ENCODE assay signal across 19 cellular contexts in genomic region chr6:16909599-16910360, GRCh38.
DNase-seq lines count a peak whose midpoint lies in the region; ATAC-seq, FAIRE-seq and TF ChIP-seq lines count a peak whose summit lies in the region.
"Had no signal": no experiment of that assay in that cellular context is flagged by ENCODE, and none has a peak within 500 bp of the region (broad histone marks: within the 10 kb centered on the region; RNA-seq: fewer than 3 reads in every experiment).

No MANE protein-coding gene starts in this region.

- no peaks in the 10 kb centered on the region for H3K36me3 ChIP-seq in K562 (ENCODE audit: control insufficient read depth, insufficient read depth, low read length)
- H3K36me3 ChIP-seq: pancreas had no signal

- TF ChIP-seq EP300 in K562 (IDR thresholded peaks at IDR 0.05; ENCODE audit: low read length) = no peak

- no peak overlapping the region for H3K9ac ChIP-seq in K562 (ENCODE audit: insufficient read depth in 1 of 2, low read depth in 2 of 2, low read length in 2 of 2)

- H3K27ac ChIP-seq in K562 (ENCODE audit: extremely low read depth, low read depth, low read length) = no peak overlapping the region
- H3K27ac ChIP-seq: foreskin keratinocyte, pancreas, PC-9 had no signal

- no peak overlapping the region for H3K4me3 ChIP-seq in K562
- H3K4me3 ChIP-seq: pancreas, PC-9 had no signal

- no peak for FAIRE-seq in K562 (lab: Jason Lieb, UNC)
- FAIRE-seq: pancreas had no signal

- ATAC-seq in K562 (no peak), left lobe of liver (peak; percentile 75), HG02759 (IDR thresholded peaks at IDR 0.05; ENCODE audit: unreplicated experiment) (no peak)
- ATAC-seq: foreskin keratinocyte had no signal

- BruUV-seq in K562 (replicated peaks; lab: Mats Ljungman, UMichigan) = no TSS peak

- TF ChIP-seq POLR2A in K562 (conservative IDR thresholded peaks at IDR 0.05) = no peak

- TF ChIP-seq RAD21 in K562 (CRISPR knock-in tag; conservative IDR thresholded peaks at IDR 0.05 in 1 of 2, IDR thresholded peaks at IDR 0.05 in 1 of 2) = no peak

- H3K79me2 ChIP-seq in K562 (ENCODE audit: control insufficient read depth, insufficient read depth, low read length) = no peaks in the 10 kb centered on the region

- no peak overlapping the region for H2AFZ ChIP-seq in K562 (ENCODE audit: low read depth, low read length)
- H2AFZ ChIP-seq: PC-9 had no signal

- H3K9me1 ChIP-seq in K562 (ENCODE audit: control insufficient read depth, insufficient read depth, low read length) = no peaks in the 10 kb centered on the region

- H4K20me1 ChIP-seq in K562 (replicated peaks; ENCODE audit: control insufficient read depth, insufficient read depth, low read length) = no peaks in the 10 kb centered on the region

- peaks cover 0 to 4% of the 10 kb centered on the region in 2 experiments; a peak in 1 of 5 replicates for H3K27me3 ChIP-seq in K562 (ENCODE audit: control insufficient read depth in 2 of 2, insufficient read depth in 2 of 2, low read length in 2 of 2)
- H3K27me3 ChIP-seq: foreskin keratinocyte, pancreas had no signal

- no peak overlapping the region for H3K4me2 ChIP-seq in K562 (ENCODE audit: insufficient read depth, low read length)
- H3K4me2 ChIP-seq: PC-9 had no signal

- in situ Hi-C loops in K562 (cut with MboI) = no loop called here

- intact Hi-C loops in K562 (cut with micrococcal nuclease) = no loop called here

- POLR2A ChIA-PET in K562 (lab: Yijun Ruan, JAX) = interaction anchor here (1.1 to 1.2 kb wide), 2 partner anchors 10 to 31 kb away, joined by 3 to 4 read pairs; no protein-coding TSS in a partner anchor

- CTCF ChIA-PET in K562 (lab: Yijun Ruan, JAX; ENCODE audit: low intra/inter-chr PET ratio) = no interaction called here

- 1% methylated on average over 4 of the region's 4 CpGs for WGBS in K562 (ENCODE audit: insufficient coverage, low coverage, missing lambda C conversion rate)

- no peaks in the 10 kb centered on the region for H3K4me1 ChIP-seq in K562 (replicated peaks in 1 of 2; ENCODE audit: control insufficient read depth in 2 of 2, insufficient read depth in 2 of 2, low read length in 2 of 2)
- H3K4me1 ChIP-seq: foreskin keratinocyte, pancreas had no signal

- peak; percentile 12 for DNase-seq in AG08396 (ENCODE audit: low spot score)
- DNase-seq in HS-5 (ENCODE audit: low read depth) = peak; percentile 88
- no peak for DNase-seq in K562 (ENCODE audit: extremely low read depth in 1 of 4, low spot score in 3 of 4)
- DNase-seq in left lobe of liver (ENCODE audit: low spot score) = no peak
- DNase-seq in cerebellar cortex (ENCODE audit: low spot score) = no peak
- no peak for DNase-seq in cerebellum (ENCODE audit: low spot score)
- no peak for DNase-seq in activated effector memory CD4-positive, alpha-beta T cell treated with anti-CD3 and anti-CD28 coated beads, Interleukin-2, amount 50 U/mL, for 16 hours
- DNase-seq: activated CD4-positive, CD25-positive, alpha-beta regulatory T cell treated with anti-CD3 and anti-CD28 coated beads, Interleukin-2, amount 50 U/mL, for 72 hours; activated naive CD8-positive, alpha-beta T cell treated with anti-CD3 and anti-CD28 coated beads for 36 hours; AML-193; dermis blood vessel endothelial cell; DMS79; midbrain; NCI-H1417 treated with DMSO at 0.1 percent for 48 hours; NCI-H510A treated with DMSO at 0.1 percent for 48 hours; pancreas had no signal

- no peak for TF ChIP-seq CTCF in K562 (IDR thresholded peaks at IDR 0.05 in 2 of 3, conservative IDR thresholded peaks at IDR 0.05 in 1 of 3; ENCODE audit: insufficient read depth in 2 of 3, low read depth in 1 of 3, low read length in 3 of 3)

- no peaks in the 10 kb centered on the region; the same call in 1 of the 2 replicates for H3K9me3 ChIP-seq in K562 (replicated peaks; ENCODE audit: control insufficient read depth, insufficient read depth, low read depth, low read length)
- H3K9me3 ChIP-seq: pancreas had no signal

TF ChIP-seq in K562, 482 proteins besides CTCF, POLR2A, EP300 and RAD21 (continues in another document):
- TF ChIP-seq CEBPG (CRISPR knock-in tag; IDR thresholded peaks at IDR 0.05) = no peak
- 0 out of 4 replicates have a peak, but pooled peaks of 1 of the 2 experiments have one; percentile 16 for TF ChIP-seq CEBPG (tag; conservative IDR thresholded peaks at IDR 0.05 in 1 of 2, IDR thresholded peaks at IDR 0.05 in 1 of 2)
- TF ChIP-seq RBBP5 (IDR thresholded peaks at IDR 0.05; ENCODE audit: borderline replicate concordance, insufficient read depth, low read length, poor library complexity, severe bottlenecking) = no peak
- TF ChIP-seq SIRT6 (IDR thresholded peaks at IDR 0.05; ENCODE audit: low read depth, low read length) = no peak
- TF ChIP-seq CREB3L1 (IDR thresholded peaks at IDR 0.05; ENCODE audit: borderline replicate concordance, low read depth) = no peak
- TF ChIP-seq CREBBP (IDR thresholded peaks at IDR 0.05; ENCODE audit: low read depth, low read length) = no peak
- 0 out of 2 replicates have a peak, but pooled peaks have one; percentile 34 for TF ChIP-seq JUNB (CRISPR knock-in tag; conservative IDR thresholded peaks at IDR 0.05)
- TF ChIP-seq ZNF197 (CRISPR knock-in tag; IDR thresholded peaks at IDR 0.05; ENCODE audit: low read depth) = no peak
- no peak for TF ChIP-seq ZNF583 (CRISPR knock-in tag; IDR thresholded peaks at IDR 0.05)
- 0 out of 2 replicates have a peak, but pooled peaks have one; percentile 28 for TF ChIP-seq CREM (IDR thresholded peaks at IDR 0.05; ENCODE audit: low read depth)
- TF ChIP-seq NBN (IDR thresholded peaks at IDR 0.05; ENCODE audit: low read depth) = no peak
- TF ChIP-seq YY1 (IDR thresholded peaks at IDR 0.05; ENCODE audit: borderline replicate concordance in 1 of 3, control insufficient read depth in 1 of 3, extremely low read depth in 1 of 3, insufficient read depth in 3 of 3, insufficient read length in 1 of 3, insufficient replicate concordance in 2 of 3, low read depth in 1 of 3, low read length in 2 of 3) = no peak
- TF ChIP-seq ZBTB33 (CRISPR knock-in tag; IDR thresholded peaks at IDR 0.05) = no peak
- peak; percentile 20; the same call in 1 of the 2 replicates for TF ChIP-seq FOSL1 (tag; conservative IDR thresholded peaks at IDR 0.05)
- no peak for TF ChIP-seq NR1H2 (CRISPR knock-in tag; IDR thresholded peaks at IDR 0.05)
- no peak for TF ChIP-seq ATF1 (CRISPR knock-in tag; IDR thresholded peaks at IDR 0.05)
- TF ChIP-seq ATF1 (tag; IDR thresholded peaks at IDR 0.05) = peak; percentile 84
- no peak for TF ChIP-seq FOXA3 (CRISPR knock-in tag; conservative IDR thresholded peaks at IDR 0.05 in 1 of 2, IDR thresholded peaks at IDR 0.05 in 1 of 2)
- TF ChIP-seq ZNF77 (CRISPR knock-in tag; IDR thresholded peaks at IDR 0.05) = no peak
- TF ChIP-seq HOXB6 (CRISPR knock-in tag; IDR thresholded peaks at IDR 0.05; ENCODE audit: borderline replicate concordance) = no peak
- no peak for TF ChIP-seq IRF9 (tag; IDR thresholded peaks at IDR 0.05)
- peak; percentile 43; the same call in 1 of the 2 replicates for TF ChIP-seq ZBTB12 (CRISPR knock-in tag; IDR thresholded peaks at IDR 0.05)
- TF ChIP-seq KHSRP (IDR thresholded peaks at IDR 0.05) = no peak

Comparison
In these comparisons a context has a peak if more than half of its experiments do, and no peak if none do; other contexts are left out.
1. DNase-seq: peak in AG08396 (single experiment) and HS-5 (single experiment); none in K562 (0 of 4), left lobe of liver (single experiment), cerebellar cortex (single experiment), cerebellum (single experiment) and activated effector memory CD4-positive, alpha-beta T cell treated with anti-CD3 and anti-CD28 coated beads, Interleukin-2, amount 50 U/mL, for 16 hours (single experiment).